13 cellular contexts compared by ENCODE assay signal in the genomic region with DNA sequence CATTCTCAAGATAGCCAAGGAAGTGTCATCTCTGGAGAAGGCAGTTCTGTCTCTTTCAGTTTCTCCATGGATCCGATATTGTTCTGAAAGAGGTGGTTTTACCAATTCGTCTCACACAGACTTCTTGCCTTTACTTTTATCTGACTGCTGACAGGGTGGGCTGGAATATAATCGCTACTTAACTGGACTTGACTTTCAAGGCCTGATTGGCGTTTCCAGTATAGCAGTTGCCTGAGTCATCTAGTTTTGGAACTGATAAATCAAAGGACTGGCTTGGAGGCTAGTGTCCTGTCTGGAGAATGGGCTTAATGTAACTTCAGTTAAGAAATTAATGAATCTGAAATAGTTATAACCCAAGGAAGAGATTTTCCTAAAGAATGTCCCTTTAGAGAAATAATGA. TPM values are rescaled to one million over a fixed set of nuclear protein-coding genes. Genes with fewer than 3 reads are reported as not detected.
A peak's percentile ranks its signal among the peaks of the same experiment; 100 is the strongest.
DNase-seq lines count a peak whose midpoint lies in the region; ATAC-seq, FAIRE-seq and TF ChIP-seq lines count a peak whose summit lies in the region.
"Had no signal": no experiment of that assay in that cellular context is flagged by ENCODE, and none has a peak within 500 bp of the region (broad histone marks: within the 10 kb centered on the region; RNA-seq: fewer than 3 reads in every experiment).

No MANE protein-coding gene starts in this region.

- CTCF ChIA-PET in T-cell (lab: Charles Lee), result interaction anchor here (0.6 to 1.5 kb wide), 7 partner anchors 10 to 60 kb away, joined by 3 to 9 read pairs (median 5); a partner anchor contains a TSS

- POLR2A ChIA-PET in T-cell (lab: Charles Lee), result interaction anchor here (0.7 to 2.2 kb wide), 2 partner anchors 10 to 20 kb away, joined by 7 to 9 read pairs; no protein-coding TSS in a partner anchor

- H3K4me1 ChIP-seq in stomach, result peaks cover 0 to 31% (median 0%) of the 10 kb centered on the region in 4 donors

- 72 to 87% (median 78%) methylated on average over 4 of the region's 4 CpGs for WGBS in stomach, 5 donors

- H3K36me3 ChIP-seq in stomach, result no peaks in the 10 kb centered on the region
- H3K36me3 ChIP-seq: brain microvascular endothelial cell had no signal

- H3K4me1 Mint-ChIP-seq in activated T-cell treated with anti-CD3 and anti-CD28 coated beads, Interleukin-2, amount 50 U/mL, for 24 hours (ENCODE audit: low read depth), result peaks cover 96% of the 10 kb centered on the region
- H3K4me1 Mint-ChIP-seq in T-cell, result peaks cover 51 to 96% (median 96%) of the 10 kb centered on the region in 3 donors
- H3K4me1 Mint-ChIP-seq: nephron had no signal

- peak overlapping the region; percentile 99 for H3K27ac Mint-ChIP-seq in activated T-cell treated with anti-CD3 and anti-CD28 coated beads, Interleukin-2, amount 50 U/mL, for 24 hours
- H3K27ac Mint-ChIP-seq in T-cell, result peak overlapping the region; percentile 96 to 100
- H3K27ac Mint-ChIP-seq: nephron had no signal

- peak overlapping the region; percentile 83 for H3K4me3 Mint-ChIP-seq in activated T-cell treated with anti-CD3 and anti-CD28 coated beads, Interleukin-2, amount 50 U/mL, for 24 hours
- H3K4me3 Mint-ChIP-seq in T-cell, result peak overlapping the region; percentile 57 to 83 (median 71)
- H3K4me3 Mint-ChIP-seq: nephron had no signal

- no peaks in the 10 kb centered on the region for H3K27me3 ChIP-seq in stomach
- H3K27me3 ChIP-seq: brain microvascular endothelial cell had no signal

- no peak for DNase-seq in activated T-cell treated with anti-CD3 and anti-CD28 coated beads, Interleukin-2, amount 50 U/mL, for 24 hours
- DNase-seq in activated T-cell treated with anti-CD3 and anti-CD28 coated beads, Interleukin-2, amount 50 U/mL, for 1 hour, result no peak
- no peak for DNase-seq in T-cell
- peak; percentile 41 to 81 for DNase-seq in erythroblast (lab: John Stamatoyannopoulos, UW)
- no peak for DNase-seq in stomach
- no peak for DNase-seq in NCI-H146 (lab: John Stamatoyannopoulos, UW)
- no peak for DNase-seq in D721Med (ENCODE audit: insufficient read length, low spot score)
- DNase-seq: brain microvascular endothelial cell, DMS79, KG1 had no signal

- no peaks in the 10 kb centered on the region for H3K9me3 Mint-ChIP-seq in activated T-cell treated with anti-CD3 and anti-CD28 coated beads, Interleukin-2, amount 50 U/mL, for 24 hours
- no peaks in the 10 kb centered on the region for H3K9me3 Mint-ChIP-seq in T-cell
- H3K9me3 Mint-ChIP-seq: nephron had no signal

- no peaks in the 10 kb centered on the region for H3K9me3 ChIP-seq in stomach

- no peak for TF ChIP-seq EP300 in stomach (IDR thresholded peaks at IDR 0.05)

- intact Hi-C loops in stomach (cut with DNase I; ENCODE audit: low total_unique reads), result no loop called here

- TF ChIP-seq CTCF in stomach (IDR thresholded peaks at IDR 0.05), result no peak
- TF ChIP-seq CTCF in D721Med (IDR thresholded peaks at IDR 0.05; ENCODE audit: insufficient read depth, missing control alignments), result no peak

- ATAC-seq in T-cell (replicated peaks in 1 of 4) (peak in 1 of 4 experiments; percentile 6), GM21515 (IDR thresholded peaks at IDR 0.05; ENCODE audit: unreplicated experiment) (no peak)
- ATAC-seq: HCT116 had no signal

- H3K27me3 Mint-ChIP-seq in activated T-cell treated with anti-CD3 and anti-CD28 coated beads, Interleukin-2, amount 50 U/mL, for 24 hours, result no peaks in the 10 kb centered on the region
- no peaks in the 10 kb centered on the region for H3K27me3 Mint-ChIP-seq in T-cell

- H3K36me3 Mint-ChIP-seq in activated T-cell treated with anti-CD3 and anti-CD28 coated beads, Interleukin-2, amount 50 U/mL, for 24 hours (ENCODE audit: low read depth), result peaks cover 40% of the 10 kb centered on the region
- peaks cover 18% of the 10 kb centered on the region for H3K36me3 Mint-ChIP-seq in T-cell

- no peak for TF ChIP-seq POLR2A in erythroblast (IDR thresholded peaks at IDR 0.05; ENCODE audit: low read length)
- no peak for TF ChIP-seq POLR2A in stomach (IDR thresholded peaks at IDR 0.05)

- peak overlapping the region in 4 of 5 donors; percentile 57 to 77 (median 70) for H3K27ac ChIP-seq in stomach
- H3K27ac ChIP-seq: brain microvascular endothelial cell had no signal

- no peak overlapping the region for H3K4me3 ChIP-seq in stomach

- FAIRE-seq in D721Med (lab: Jason Lieb, UNC), result no peak

RNA-seq across cellular contexts. Expression of a gene that starts 21.6 kb away (rescaled TPM):
- total RNA-seq in T-cell (100 to 1,000 TPM; 267 to 436 (median 326) TPM), stomach (10 to 100 TPM in 4 of 5 donors, 1 to 10 TPM in 1; 6.1 to 84.0 (median 46.3) TPM)
- 1 to 10 TPM; 5.5 to 7.5 (median 6.1) TPM for polyA plus RNA-seq in stomach

Comparison
In these comparisons a context has a peak if more than half of its experiments do, and no peak if none do; other contexts are left out.
1. DNase-seq: peak in erythroblast (2 of 2); none in activated T-cell treated with anti-CD3 and anti-CD28 coated beads, Interleukin-2, amount 50 U/mL, for 24 hours (single experiment), activated T-cell treated with anti-CD3 and anti-CD28 coated beads, Interleukin-2, amount 50 U/mL, for 1 hour (single experiment), T-cell (0 of 34), stomach (single experiment), NCI-H146 (single experiment) and D721Med (single experiment).